Comparison of ENCODE assay signal across 2 cellular contexts in genomic region chr11:34656062-34656720, GRCh38.
TF ChIP-seq lines count a peak whose summit lies in the region.

No MANE protein-coding gene starts in this region.

TF ChIP-seq in IMR-90, 13 proteins besides CTCF, POLR2A, EP300 and RAD21:
- no peak for TF ChIP-seq BHLHE40 (IDR thresholded peaks at IDR 0.05; ENCODE audit: low read depth, low read length)
- no peak for TF ChIP-seq RFX5 (IDR thresholded peaks at IDR 0.05; ENCODE audit: low read depth, low read length)
- no peak for TF ChIP-seq SMC3 (IDR thresholded peaks at IDR 0.05; ENCODE audit: low read depth, low read length)
- no peak for TF ChIP-seq CHD1 (IDR thresholded peaks at IDR 0.05; ENCODE audit: low read depth, low read length)
- TF ChIP-seq MAFK (IDR thresholded peaks at IDR 0.05; ENCODE audit: low read depth, low read length), result no peak
- TF ChIP-seq USF2 (IDR thresholded peaks at IDR 0.05; ENCODE audit: low read depth, low read length), result no peak
- no peak for TF ChIP-seq MXI1 (IDR thresholded peaks at IDR 0.05; ENCODE audit: borderline replicate concordance, low read depth, low read length)
- no peak for TF ChIP-seq ELK1 (IDR thresholded peaks at IDR 0.05; ENCODE audit: borderline replicate concordance, low read depth, low read length)
- no peak for TF ChIP-seq CEBPB (IDR thresholded peaks at IDR 0.05; ENCODE audit: low read depth, low read length)
- TF ChIP-seq RCOR1 (IDR thresholded peaks at IDR 0.05; ENCODE audit: insufficient replicate concordance, low read length), result no peak
- TF ChIP-seq NFE2L2 (IDR thresholded peaks at IDR 0.05; ENCODE audit: low read depth, low read length), result no peak

TF ChIP-seq in K562, 482 proteins besides CTCF, POLR2A, EP300 and RAD21:
- TF ChIP-seq ADNP (tag; IDR thresholded peaks at IDR 0.05) (0 out of 2 replicates have a peak, but pooled peaks have one; percentile 47), CBX1 (IDR thresholded peaks at IDR 0.05; ENCODE audit: low read depth) (no peak), ETV1 (tag; conservative IDR thresholded peaks at IDR 0.05; ENCODE audit: low read depth) (no peak), RBM25 (IDR thresholded peaks at IDR 0.05; ENCODE audit: low read depth, low read length, severe bottlenecking) (peak; percentile 64)
